Comparison of ENCODE assay signal across 20 cellular contexts in the genomic region with DNA sequence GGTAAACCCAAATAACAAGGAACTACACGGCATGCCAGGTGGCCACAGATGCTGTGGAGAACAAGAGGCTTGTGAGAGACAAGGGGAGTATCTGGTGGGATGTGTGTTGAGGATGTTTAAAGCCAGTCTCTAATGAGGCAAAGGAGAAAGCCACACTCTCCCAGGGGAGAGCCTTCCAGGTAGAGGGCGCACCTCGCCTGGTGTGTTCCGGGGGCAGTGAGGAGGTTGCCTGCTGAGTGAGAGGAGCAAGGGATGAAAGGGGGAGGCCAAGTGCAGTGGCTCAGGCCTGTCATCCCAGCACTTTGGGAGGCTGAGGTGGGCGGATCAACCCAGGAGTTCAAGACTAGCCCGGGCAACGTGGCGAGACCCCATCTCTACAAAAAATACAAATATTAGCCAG. TPM values are rescaled to one million over a fixed set of nuclear protein-coding genes. Genes with fewer than 3 reads are reported as not detected.
DNase-seq lines count a peak whose midpoint lies in the region; ATAC-seq, FAIRE-seq and TF ChIP-seq lines count a peak whose summit lies in the region.
"Had no signal": no experiment of that assay in that cellular context is flagged by ENCODE, and none has a peak within 500 bp of the region (broad histone marks: within the 10 kb centered on the region; RNA-seq: fewer than 3 reads in every experiment).

No MANE protein-coding gene starts in this region.

- H3F3A ChIP-seq in DOHH2 (ENCODE audit: control insufficient read depth, insufficient read depth), result no peaks in the 10 kb centered on the region
- H3F3A ChIP-seq in OCI-LY1 (ENCODE audit: insufficient read depth, low read length), result no peaks in the 10 kb centered on the region
- no peaks in the 10 kb centered on the region for H3F3A ChIP-seq in neural progenitor cell (ENCODE audit: low read depth)

- no peak for FAIRE-seq in GM12891 (lab: Jason Lieb, UNC)

- H3K9me2 ChIP-seq in DOHH2 (replicated peaks; ENCODE audit: control insufficient read depth, low read length) (no peaks in the 10 kb centered on the region), OCI-LY1 (ENCODE audit: low read depth, low read length) (no peaks in the 10 kb centered on the region)

- peak overlapping the region; percentile 30 for H3K4me3 Mint-ChIP-seq in neural progenitor cell

- no peak overlapping the region for H3K27ac Mint-ChIP-seq in neural progenitor cell

- H3K4me1 Mint-ChIP-seq in neural progenitor cell, result peaks cover 13% of the 10 kb centered on the region

- ATAC-seq in foreskin keratinocyte (no peak), HG03378 (IDR thresholded peaks at IDR 0.05; ENCODE audit: unreplicated experiment) (no peak)

- no peaks in the 10 kb centered on the region for H3K9me3 Mint-ChIP-seq in neural progenitor cell

- H3K36me3 ChIP-seq in DOHH2 (ENCODE audit: control insufficient read depth, low read length) (no peaks in the 10 kb centered on the region), OCI-LY1 (ENCODE audit: insufficient read depth, low read length) (no peaks in the 10 kb centered on the region), neural progenitor cell (no peaks in the 10 kb centered on the region)

- peaks cover 25% of the 10 kb centered on the region for H3K27me3 Mint-ChIP-seq in neural progenitor cell (ENCODE audit: insufficient read depth, low read depth)

- no peaks in the 10 kb centered on the region for H3K36me3 Mint-ChIP-seq in neural progenitor cell
- H3K36me3 Mint-ChIP-seq: CD4-positive, CD25-positive, alpha-beta regulatory T cell had no signal

- H3K9ac ChIP-seq in OCI-LY1 (ENCODE audit: low read length), result no peak overlapping the region
- H3K9ac ChIP-seq in neural progenitor cell, result no peak overlapping the region
- H3K9ac ChIP-seq: GM23248 had no signal

- peaks cover 13% of the 10 kb centered on the region for H3K27me3 ChIP-seq in DOHH2 (ENCODE audit: control insufficient read depth, low read length)
- no peaks in the 10 kb centered on the region; the same call in 1 of the 2 replicates for H3K27me3 ChIP-seq in OCI-LY1 (ENCODE audit: insufficient read depth, low read length)
- H3K27me3 ChIP-seq in foreskin keratinocyte, result peaks cover 28% of the 10 kb centered on the region
- peaks cover 99% of the 10 kb centered on the region for H3K27me3 ChIP-seq in neural progenitor cell

- H3K79me2 ChIP-seq in DOHH2 (ENCODE audit: control insufficient read depth, low read length) (no peaks in the 10 kb centered on the region), OCI-LY1 (ENCODE audit: insufficient read depth, low read length) (no peaks in the 10 kb centered on the region), neural progenitor cell (ENCODE audit: low read depth) (no peaks in the 10 kb centered on the region)

- H4K20me1 ChIP-seq in DOHH2 (ENCODE audit: control insufficient read depth, insufficient read depth, low read depth, low read length) (no peaks in the 10 kb centered on the region), OCI-LY1 (ENCODE audit: insufficient read depth, low read length) (no peaks in the 10 kb centered on the region), neural progenitor cell (ENCODE audit: low read depth) (peaks cover 2% of the 10 kb centered on the region)

- no peaks in the 10 kb centered on the region for H3K9me3 ChIP-seq in DOHH2 (ENCODE audit: control insufficient read depth, insufficient read depth, low read length)
- no peaks in the 10 kb centered on the region for H3K9me3 ChIP-seq in OCI-LY1 (ENCODE audit: low read length)
- no peaks in the 10 kb centered on the region for H3K9me3 ChIP-seq in neural progenitor cell (ENCODE audit: low read depth)

- TF ChIP-seq POLR2A in GM12891 (IDR thresholded peaks at IDR 0.05; ENCODE audit: low read depth, low read length), result no peak

- TF ChIP-seq CTCF in DOHH2 (IDR thresholded peaks at IDR 0.05; ENCODE audit: low read depth, low read length, poor library complexity, severe bottlenecking) (peak; percentile 18), OCI-LY1 (IDR thresholded peaks at IDR 0.05; ENCODE audit: low read length) (peak; percentile 21; the same call in 1 of the 2 replicates), foreskin keratinocyte (conservative IDR thresholded peaks at IDR 0.05) (peak; percentile 16), neural progenitor cell (IDR thresholded peaks at IDR 0.05) (no peak)

- no peak overlapping the region for H2AFZ ChIP-seq in OCI-LY1 (ENCODE audit: low read length)
- H2AFZ ChIP-seq in neural progenitor cell (replicated peaks), result no peak overlapping the region
- H2AFZ ChIP-seq: GM23248, PC-9 had no signal

- DNase-seq in foreskin keratinocyte (no peak), neural progenitor cell (ENCODE audit: low spot score) (no peak), H4 (ENCODE audit: low spot score) (no peak), NCI-H1436 (lab: John Stamatoyannopoulos, UW) (no peak), GM12891 (ENCODE audit: insufficient read length, low spot score) (no peak)
- DNase-seq: AML-193; CD4-positive, CD25-positive, alpha-beta regulatory T cell; DMS79 treated with DMSO at 0.1 percent for 48 hours; GDM1; GM23248; Kasumi-1; NCI-H1105 treated with DMSO at 0.1 percent for 48 hours; NCI-H1930; NCI-H2171 treated with DMSO at 0.1 percent for 48 hours; NCI-H510A treated with DMSO at 0.1 percent for 48 hours; PC-9 had no signal

- H3K27ac ChIP-seq in DOHH2 (ENCODE audit: low read depth, low read length) (no peak overlapping the region), OCI-LY1 (ENCODE audit: low read depth, low read length, poor library complexity, severe bottlenecking) (no peak overlapping the region), foreskin keratinocyte (no peak overlapping the region), neural progenitor cell (no peak overlapping the region)
- H3K27ac ChIP-seq: GM23248, PC-9, SK-N-MC had no signal

- H3K4me3 ChIP-seq in DOHH2 (ENCODE audit: low read length) (no peak overlapping the region), OCI-LY1 (ENCODE audit: low read depth, low read length, poor library complexity, severe bottlenecking) (no peak overlapping the region), neural progenitor cell (no peak overlapping the region)
- H3K4me3 ChIP-seq: GM23248, PC-9, SK-N-MC had no signal

- peaks cover 18% of the 10 kb centered on the region for H3K4me1 ChIP-seq in DOHH2 (ENCODE audit: control insufficient read depth, low read length)
- peaks cover 13% of the 10 kb centered on the region for H3K4me1 ChIP-seq in OCI-LY1 (ENCODE audit: insufficient read depth, low read length, severe bottlenecking)
- no peaks in the 10 kb centered on the region for H3K4me1 ChIP-seq in foreskin keratinocyte
- H3K4me1 ChIP-seq in neural progenitor cell, result no peaks in the 10 kb centered on the region

- H3K4me2 ChIP-seq in DOHH2 (ENCODE audit: low read length) (no peak overlapping the region), OCI-LY1 (ENCODE audit: low read length) (no peak overlapping the region), neural progenitor cell (no peak overlapping the region)
- H3K4me2 ChIP-seq: PC-9 had no signal

TF ChIP-seq in GM12891, 5 proteins besides CTCF, POLR2A, EP300 and RAD21:
- TF ChIP-seq TAF1 (IDR thresholded peaks at IDR 0.05; ENCODE audit: low read depth, low read length) (no peak), POLR2AphosphoS5 (IDR thresholded peaks at IDR 0.05; ENCODE audit: low read depth, low read length) (no peak), PAX5 (IDR thresholded peaks at IDR 0.05; ENCODE audit: insufficient read depth, low read length, severe bottlenecking) (no peak)

RNA-seq across cellular contexts. Expression of a gene that starts 16.2 kb away (rescaled TPM):
- total RNA-seq in foreskin keratinocyte (not detected in 2 replicates), neural progenitor cell (ENCODE audit: low replicate concordance) (0.03 TPM in 1 of 2 replicates, not detected in the other)
- not detected in 2 replicates for polyA plus RNA-seq in foreskin keratinocyte
- total RNA-seq in H4 (2014; rRNA removed; shearing (Covaris generic)), result not detected in 2 replicates
- not detected for polyA plus RNA-seq in GM12891 (2012; ENCODE audit: low read depth, missing spikeins)
- total RNA-seq: GM23248, PC-9 had no signal
- polyA plus RNA-seq: CD4-positive, CD25-positive, alpha-beta regulatory T cell; GM23248 had no signal

RNA-seq across cellular contexts. Expression of a gene that starts 30.4 kb away (rescaled TPM):
- 7.5 TPM in 2 replicates for total RNA-seq in foreskin keratinocyte
- polyA plus RNA-seq in foreskin keratinocyte, result 2.6 and 2.8 TPM in 2 replicates
- total RNA-seq in neural progenitor cell (ENCODE audit: low replicate concordance), result 10.9 and 22.0 TPM in 2 replicates
- total RNA-seq in H4 (2014; rRNA removed; shearing (Covaris generic)), result 33.4 and 34.3 TPM in 2 replicates
- polyA plus RNA-seq in GM12891 (2012; ENCODE audit: low read depth, missing spikeins), result 53.7 TPM
